29 cellular contexts compared by ENCODE assay signal in genomic region chr7:24239260-24239659, GRCh38. TPM values are rescaled to one million over a fixed set of nuclear protein-coding genes. Genes with fewer than 3 reads are reported as not detected.
"Had no signal": no experiment of that assay in that cellular context is flagged by ENCODE, and none has a peak within 500 bp of the region (broad histone marks: within the 10 kb centered on the region; RNA-seq: fewer than 3 reads in every experiment).

No MANE protein-coding gene starts in this region.

- FAIRE-seq: urothelium cell line had no signal

- H3K27ac ChIP-seq: stomach, suprapubic skin, testis, thoracic aorta, thyroid gland, tibial artery, tibial nerve, transverse colon, upper lobe of left lung, upper lobe of right lung, uterus, vagina had no signal

- H3K27me3 ChIP-seq: stomach, suprapubic skin, testis, thyroid gland, tibial artery, tibial nerve, transverse colon, upper lobe of left lung, upper lobe of right lung, uterus, vagina had no signal

- ATAC-seq: stimulated activated effector memory CD8-positive, alpha-beta T cell treated with anti-CD3 and anti-CD28 coated beads, Interleukin-12 subunit alpha, Interleukin-12 subunit beta, amount 100 ng/mL, for 72 hours; stimulated activated memory B cell treated with anti-CD40 and anti-IgM and Interleukin-4, amounts not matched to agents 10 μg/mL and 1 μg/mL and 100 μg/mL, for 72 hours; stimulated activated naive B cell treated with anti-CD40 and anti-IgM and Interleukin-4, amounts not matched to agents 10 μg/mL and 1 μg/mL and 100 μg/mL, for 72 hours; stimulated activated naive CD8-positive, alpha-beta T cell treated with anti-CD3 and anti-CD28 coated beads, Interleukin-15, amount 100 ng/mL, for 72 hours; stimulated activated naive CD8-positive, alpha-beta T cell treated with anti-CD3 and anti-CD28 coated beads, Interleukin-15, Interleukin-2, amounts not matched to agents 100 U/mL and 50 U/mL, for 24 hours; upper lobe of right lung had no signal

- H3K4me3 ChIP-seq: stomach, suprapubic skin, testis, thoracic aorta, thyroid gland, tibial artery, tibial nerve, transverse colon, upper lobe of left lung, upper lobe of right lung, uterus, vagina had no signal

- H3K9me3 ChIP-seq: stomach, suprapubic skin, testis, thoracic aorta, thyroid gland, tibial artery, tibial nerve, transverse colon, upper lobe of left lung, upper lobe of right lung, uterus, vagina had no signal

- H3K36me3 ChIP-seq: stomach, suprapubic skin, thoracic aorta, thyroid gland, tibial artery, tibial nerve, transverse colon, upper lobe of left lung, upper lobe of right lung, uterus, vagina had no signal

- DNase-seq: stimulated activated CD4-positive, alpha-beta T cell treated with anti-CD3 and anti-CD28 coated beads, Interleukin-2, amount 100 ng/mL, for 48 hours; stimulated activated CD4-positive, alpha-beta T cell treated with anti-CD3 and anti-CD28 coated beads, Interleukin-4, amount 100 ng/mL, for 1 hour; stimulated activated CD4-positive, alpha-beta T cell treated with anti-CD3 and anti-CD28 coated beads, Interleukin-4, amount 100 ng/mL, for 24 hours; stimulated activated CD4-positive, alpha-beta T cell treated with anti-CD3 and anti-CD28 coated beads, Interleukin-4, amount 100 ng/mL, for 4 hours; stimulated activated CD8-positive, alpha-beta memory T cell treated with anti-CD3 and anti-CD28 coated beads, Interleukin-4, amount 100 ng/mL, for 48 hours; stimulated activated naive B cell treated with anti-CD40 and anti-IgM and Interleukin-4, amounts not matched to agents 10 μg/mL and 1 μg/mL and 100 μg/mL, for 72 hours; stimulated activated naive CD4-positive, alpha-beta T cell; stimulated activated naive CD4-positive, alpha-beta T cell treated with Interleukin-2 at 50 U/mL for 16 hours; stimulated activated naive CD8-positive, alpha-beta T cell treated with anti-CD3 and anti-CD28 coated beads, Interleukin-15, amount 100 ng/mL, for 72 hours; stimulated activated naive CD8-positive, alpha-beta T cell treated with anti-CD3 and anti-CD28 coated beads, Interleukin-15, Interleukin-2, amounts not matched to agents 100 U/mL and 50 U/mL, for 24 hours; stomach; substantia nigra; testis; thyroid gland; tibial artery; transverse colon; trophoblast cell; upper lobe of left lung; upper lobe of right lung; uterus had no signal

- H3K4me1 ChIP-seq: stomach, suprapubic skin, testis, thyroid gland, tibial artery, tibial nerve, transverse colon, upper lobe of left lung, upper lobe of right lung, uterus, vagina had no signal

RNA-seq across cellular contexts. Expression of gene NPY, which starts 44.7 kb away (rescaled TPM):
- total RNA-seq: subcutaneous adipose tissue, suprapubic skin, testis, thoracic aorta, transverse colon, upper lobe of right lung, ureter had no signal
